In genomic region chr5:139638736-139639618, GRCh38 we compare ENCODE assay signal across 1 cellular context.
TF ChIP-seq lines count a peak whose summit lies in the region.

No MANE protein-coding gene starts in this region.

TF ChIP-seq in H1, 55 proteins besides CTCF, POLR2A, EP300 and RAD21 (continued from another document):
- TF ChIP-seq GABPA (IDR thresholded peaks at IDR 0.05; ENCODE audit: borderline replicate concordance, insufficient read depth, low read length), result no peak
- no peak for TF ChIP-seq MAFK (IDR thresholded peaks at IDR 0.05; ENCODE audit: low read depth, low read length)
- TF ChIP-seq EZH2 (IDR thresholded peaks at IDR 0.05; ENCODE audit: low read depth, low read length, severe bottlenecking), result no peak
- no peak for TF ChIP-seq CTBP2 (IDR thresholded peaks at IDR 0.05; ENCODE audit: borderline replicate concordance, insufficient read depth, insufficient read length, low read length)
- TF ChIP-seq RXRA (IDR thresholded peaks at IDR 0.05; ENCODE audit: insufficient read depth, low read depth, low read length), result no peak
- TF ChIP-seq JUN (IDR thresholded peaks at IDR 0.05; ENCODE audit: low read depth, low read length), result no peak
- TF ChIP-seq SRF (IDR thresholded peaks at IDR 0.05; ENCODE audit: low read depth, low read length), result no peak
- TF ChIP-seq CBX5 (IDR thresholded peaks at IDR 0.05; ENCODE audit: low read depth, low read length), result no peak
- TF ChIP-seq SAP30 (IDR thresholded peaks at IDR 0.05; ENCODE audit: insufficient read depth, insufficient replicate concordance, low read length), result no peak
- no peak for TF ChIP-seq ZNF274 (IDR thresholded peaks at IDR 0.05; ENCODE audit: borderline replicate concordance, extremely low read depth, low read length)
- TF ChIP-seq TCF12 (IDR thresholded peaks at IDR 0.05; ENCODE audit: low read depth, low read length), result no peak
- TF ChIP-seq POLR2AphosphoS5 (IDR thresholded peaks at IDR 0.05; ENCODE audit: low read depth, low read length), result no peak
